In the genomic region with DNA sequence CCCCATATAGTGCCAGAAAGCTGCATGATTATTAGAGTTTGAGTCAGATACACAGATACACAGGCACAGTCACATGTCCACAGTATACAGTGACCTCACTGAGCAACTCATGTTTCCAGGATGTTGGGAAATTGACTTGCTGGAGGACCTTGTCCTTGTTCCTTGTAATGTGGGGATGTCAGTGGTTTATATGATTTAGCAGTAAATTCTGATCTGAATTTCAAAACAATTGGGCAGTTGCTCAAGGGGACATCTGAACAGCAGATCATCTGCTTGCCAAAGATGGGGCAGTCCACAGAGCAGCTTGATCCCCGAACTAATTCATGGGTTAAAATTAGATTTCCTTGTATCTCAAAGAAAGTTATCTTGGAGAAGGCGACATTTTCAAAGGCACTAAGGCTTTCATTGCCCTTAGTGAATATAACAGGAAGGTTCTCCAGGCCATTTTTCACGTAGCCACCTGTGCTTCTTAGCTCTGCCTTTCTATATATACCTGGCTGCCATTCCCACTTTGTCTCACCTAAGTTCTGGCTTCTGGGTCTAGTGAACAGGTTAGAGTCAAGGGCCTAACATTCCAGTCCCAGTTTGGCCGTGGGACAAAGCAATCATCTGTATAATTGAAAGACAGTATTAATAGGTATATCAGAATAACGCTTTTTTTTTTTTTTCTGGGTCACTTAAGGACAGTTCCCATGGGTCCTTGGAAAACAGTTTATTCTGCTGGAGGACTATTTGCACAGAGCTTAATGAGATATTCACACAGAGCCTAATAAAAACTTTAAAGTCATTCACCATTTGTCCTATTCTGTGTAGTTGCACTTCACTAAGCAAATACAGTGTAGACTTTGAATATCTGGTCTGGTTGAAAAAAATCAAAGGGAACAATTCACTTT, we compare ENCODE assay signal across 9 cellular contexts.
DNase-seq lines count a peak whose midpoint lies in the region; ATAC-seq and TF ChIP-seq lines count a peak whose summit lies in the region.
"Had no signal": no experiment of that assay in that cellular context is flagged by ENCODE, and none has a peak within 500 bp of the region (broad histone marks: within the 10 kb centered on the region; RNA-seq: fewer than 3 reads in every experiment).

No MANE protein-coding gene starts in this region.

- WGBS in aorta, 2 donors = 61 to 65% methylated on average over 5 of the region's 5 CpGs

- ATAC-seq in activated naive CD8-positive, alpha-beta T cell treated with anti-CD3 and anti-CD28 coated beads, Interleukin-2, amount 50 U/mL, for 24 hours = peak; percentile 24
- peak; percentile 86 for ATAC-seq in aorta (ENCODE audit: low FRiP score)

- no peaks in the 10 kb centered on the region for H3K9me3 Mint-ChIP-seq in activated naive CD8-positive, alpha-beta T cell treated with anti-CD3 and anti-CD28 coated beads, Interleukin-2, amount 50 U/mL, for 24 hours
- no peaks in the 10 kb centered on the region for H3K9me3 Mint-ChIP-seq in activated naive CD8-positive, alpha-beta T cell treated with anti-CD3 and anti-CD28 coated beads for 36 hours

- no peaks in the 10 kb centered on the region for H3K9me3 ChIP-seq in aorta (ENCODE audit: control insufficient read depth, low read length)
- H3K9me3 ChIP-seq: SJCRH30 had no signal

- in situ Hi-C loops in astrocyte of the cerebellum (cut with HindIII; ENCODE audit: low sequenced_read_pairs) = no loop called here

- no peaks in the 10 kb centered on the region for H3K4me1 Mint-ChIP-seq in activated naive CD8-positive, alpha-beta T cell treated with anti-CD3 and anti-CD28 coated beads, Interleukin-2, amount 50 U/mL, for 24 hours
- no peaks in the 10 kb centered on the region for H3K4me1 Mint-ChIP-seq in activated naive CD8-positive, alpha-beta T cell treated with anti-CD3 and anti-CD28 coated beads for 36 hours

- peaks cover 0 to 3% of the 10 kb centered on the region in 2 donors for H3K4me1 ChIP-seq in aorta (ENCODE audit: control insufficient read depth in 1 of 2, insufficient read depth in 2 of 2, low read length in 2 of 2)

- intact Hi-C loops in aorta (cut with DNase I) = no loop called here

- H3K27ac Mint-ChIP-seq in activated naive CD8-positive, alpha-beta T cell treated with anti-CD3 and anti-CD28 coated beads, Interleukin-2, amount 50 U/mL, for 24 hours = no peak overlapping the region
- no peak overlapping the region for H3K27ac Mint-ChIP-seq in activated naive CD8-positive, alpha-beta T cell treated with anti-CD3 and anti-CD28 coated beads for 36 hours

- TF ChIP-seq CTCF in astrocyte of the cerebellum (IDR thresholded peaks at IDR 0.05; ENCODE audit: low read depth, low read length, missing control alignments) = no peak

- H3K27me3 Mint-ChIP-seq in activated naive CD8-positive, alpha-beta T cell treated with anti-CD3 and anti-CD28 coated beads, Interleukin-2, amount 50 U/mL, for 24 hours = no peaks in the 10 kb centered on the region
- H3K27me3 Mint-ChIP-seq in activated naive CD8-positive, alpha-beta T cell treated with anti-CD3 and anti-CD28 coated beads for 36 hours = no peaks in the 10 kb centered on the region

- H3K36me3 ChIP-seq in aorta (ENCODE audit: control insufficient read depth in 1 of 2, insufficient read depth in 2 of 2, low read length in 1 of 2) = no peaks in the 10 kb centered on the region
- H3K36me3 ChIP-seq: SJCRH30 had no signal

- no peak overlapping the region for H3K4me3 Mint-ChIP-seq in activated naive CD8-positive, alpha-beta T cell treated with anti-CD3 and anti-CD28 coated beads, Interleukin-2, amount 50 U/mL, for 24 hours
- no peak overlapping the region for H3K4me3 Mint-ChIP-seq in activated naive CD8-positive, alpha-beta T cell treated with anti-CD3 and anti-CD28 coated beads for 36 hours

- H3K4me3 ChIP-seq in astrocyte of the cerebellum (ENCODE audit: low read depth, low read length) (no peak overlapping the region), aorta (ENCODE audit: low read length in 2 of 2) (no peak overlapping the region)
- H3K4me3 ChIP-seq: SJCRH30 had no signal

- H3K27ac ChIP-seq in aorta (ENCODE audit: low read depth in 1 of 2, low read length in 2 of 2) = no peak overlapping the region
- H3K27ac ChIP-seq: SJCRH30 had no signal

- DNase-seq in activated naive CD8-positive, alpha-beta T cell treated with anti-CD3 and anti-CD28 coated beads, Interleukin-2, amount 50 U/mL, for 24 hours = no peak
- DNase-seq in activated naive CD8-positive, alpha-beta T cell treated with anti-CD3 and anti-CD28 coated beads for 36 hours = no peak
- DNase-seq in astrocyte of the cerebellum (ENCODE audit: low read depth) = peak; percentile 42
- DNase-seq in left kidney (ENCODE audit: low read depth, low spot score) = peak; percentile 25
- DNase-seq in aorta = no peak
- no peak for DNase-seq in stimulated activated CD4-positive, alpha-beta T cell treated with anti-CD3 and anti-CD28 coated beads, Interleukin-12 subunit alpha, Interleukin-12 subunit beta, amount 100 ng/mL, for 4 hours
- no peak for DNase-seq in activated CD4-positive, CD25-positive, alpha-beta regulatory T cell (lab: John Stamatoyannopoulos, UW)
- no peak for DNase-seq in Ammon's horn (ENCODE audit: low spot score)

- no peaks in the 10 kb centered on the region for H3K36me3 Mint-ChIP-seq in activated naive CD8-positive, alpha-beta T cell treated with anti-CD3 and anti-CD28 coated beads, Interleukin-2, amount 50 U/mL, for 24 hours (ENCODE audit: low read depth)
- no peaks in the 10 kb centered on the region for H3K36me3 Mint-ChIP-seq in activated naive CD8-positive, alpha-beta T cell treated with anti-CD3 and anti-CD28 coated beads for 36 hours

- H3K27me3 ChIP-seq in aorta (ENCODE audit: control insufficient read depth in 1 of 2, insufficient read depth in 2 of 2, low read length in 1 of 2) = no peaks in the 10 kb centered on the region
- H3K27me3 ChIP-seq: SJCRH30 had no signal

Comparison
In these comparisons a context has a peak if more than half of its experiments do, and no peak if none do; other contexts are left out.
1. DNase-seq: peak in astrocyte of the cerebellum (single experiment) and left kidney (single experiment); none in activated naive CD8-positive, alpha-beta T cell treated with anti-CD3 and anti-CD28 coated beads, Interleukin-2, amount 50 U/mL, for 24 hours (single experiment), activated naive CD8-positive, alpha-beta T cell treated with anti-CD3 and anti-CD28 coated beads for 36 hours (single experiment), aorta (0 of 2), stimulated activated CD4-positive, alpha-beta T cell treated with anti-CD3 and anti-CD28 coated beads, Interleukin-12 subunit alpha, Interleukin-12 subunit beta, amount 100 ng/mL, for 4 hours (single experiment), activated CD4-positive, CD25-positive, alpha-beta regulatory T cell (0 of 4) and Ammon's horn (single experiment).